ENCODE assay signal across 1 cellular context in the genomic region with DNA sequence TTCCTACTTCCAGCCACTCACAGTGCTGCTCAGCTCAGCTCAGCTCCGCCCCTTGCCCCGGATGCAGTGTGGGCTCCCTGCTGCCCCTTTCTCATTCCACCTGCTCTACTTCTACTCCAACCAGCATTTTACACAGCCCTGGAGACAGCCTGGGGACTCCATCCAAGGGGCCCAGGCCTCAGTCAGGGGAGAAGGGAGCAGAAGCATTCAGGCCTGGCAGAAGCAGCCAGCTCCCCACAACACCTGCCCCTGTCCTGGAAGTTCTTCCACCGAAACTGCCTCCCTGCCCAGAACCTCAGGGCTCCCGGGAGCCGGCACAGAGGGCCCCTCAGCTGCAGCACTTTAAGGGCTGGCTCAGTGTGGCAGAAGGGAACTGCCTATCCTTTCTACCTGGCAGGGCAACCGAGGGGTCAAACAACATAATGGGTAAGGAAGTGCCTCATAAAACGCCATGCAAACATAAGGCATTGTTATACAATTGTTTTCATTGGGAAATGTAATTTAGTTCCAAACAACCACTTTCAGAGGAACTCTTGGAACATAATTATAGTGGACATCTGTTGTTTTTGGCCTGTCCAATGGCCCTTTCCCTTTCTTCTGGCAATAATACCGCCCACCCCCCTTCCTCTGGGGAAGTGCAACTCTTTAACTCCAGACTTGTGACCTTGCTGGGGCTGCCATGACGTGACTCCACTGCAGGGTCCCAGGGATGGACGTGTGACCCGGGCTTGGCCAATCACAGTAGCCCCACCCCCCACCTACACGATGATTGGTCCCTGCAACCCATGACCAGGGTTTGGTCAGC.
TF ChIP-seq lines count a peak whose summit lies in the region.

No MANE protein-coding gene starts in this region.

TF ChIP-seq in GM23338, 12 proteins besides CTCF, POLR2A, EP300 and RAD21 (continued from another document):
- TF ChIP-seq ZNF462 (CRISPR knock-in tag; IDR thresholded peaks at IDR 0.05), result no peak
- no peak for TF ChIP-seq ZNF331 (CRISPR knock-in tag; IDR thresholded peaks at IDR 0.05; ENCODE audit: low read depth)
